ENCODE assay signal across 1 cellular context in genomic region chr1:51684776-51685175, GRCh38.
TF ChIP-seq lines count a peak whose summit lies in the region.

No MANE protein-coding gene starts in this region.

TF ChIP-seq in HepG2, 621 proteins besides CTCF, POLR2A, EP300 and RAD21 (continued from another document and continues in another):
- TF ChIP-seq PRDM15 (CRISPR knock-in tag; IDR thresholded peaks at IDR 0.05) (no peak), MXD1 (CRISPR knock-in tag; IDR thresholded peaks at IDR 0.05) (no peak), SUZ12 (IDR thresholded peaks at IDR 0.05; ENCODE audit: low read depth, low read length) (no peak), SSRP1 (CRISPR knock-in tag; IDR thresholded peaks at IDR 0.05) (no peak), ZNF543 (CRISPR knock-in tag; IDR thresholded peaks at IDR 0.05) (no peak), RXRB (CRISPR knock-in tag; IDR thresholded peaks at IDR 0.05; ENCODE audit: borderline replicate concordance) (0 out of 2 replicates have a peak, but pooled peaks have one; percentile 29), CEBPG (CRISPR knock-in tag; IDR thresholded peaks at IDR 0.05) (no peak), TIGD3 (CRISPR knock-in tag; IDR thresholded peaks at IDR 0.05; ENCODE audit: borderline replicate concordance) (no peak), TBP (CRISPR knock-in tag; IDR thresholded peaks at IDR 0.05) (no peak), ZC3H4 (CRISPR knock-in tag; IDR thresholded peaks at IDR 0.05; ENCODE audit: borderline replicate concordance) (no peak), THAP9 (CRISPR knock-in tag; IDR thresholded peaks at IDR 0.05; ENCODE audit: borderline replicate concordance) (no peak), ZC3H13 (CRISPR knock-in tag; IDR thresholded peaks at IDR 0.05) (no peak), TARDBP (CRISPR knock-in tag; IDR thresholded peaks at IDR 0.05) (peak; percentile 69; the same call in 1 of the 2 replicates), MED1 (CRISPR knock-in tag; IDR thresholded peaks at IDR 0.05) (0 out of 2 replicates have a peak, but pooled peaks have one; percentile 22), PTBP1 (IDR thresholded peaks at IDR 0.05; ENCODE audit: low read depth, low read length, poor library complexity, severe bottlenecking) (no peak), DDIT3 (CRISPR knock-in tag; IDR thresholded peaks at IDR 0.05) (no peak), ATF1 (CRISPR knock-in tag; IDR thresholded peaks at IDR 0.05) (peak; percentile 26; the same call in 1 of the 2 replicates), ZNF121 (CRISPR knock-in tag; IDR thresholded peaks at IDR 0.05) (no peak), KAT2B (IDR thresholded peaks at IDR 0.05; ENCODE audit: borderline replicate concordance, low read depth, low read length) (no peak), POLR2G (IDR thresholded peaks at IDR 0.05; ENCODE audit: low read depth, low read length) (no peak), ZSCAN20 (CRISPR knock-in tag; IDR thresholded peaks at IDR 0.05; ENCODE audit: borderline replicate concordance) (no peak), ZMYM4 (CRISPR knock-in tag; IDR thresholded peaks at IDR 0.05) (peak; percentile 29; the same call in 1 of the 2 replicates), RNF2 (conservative IDR thresholded peaks at IDR 0.05; ENCODE audit: low read depth) (no peak), HNF4A (CRISPR knock-in tag; IDR thresholded peaks at IDR 0.05) (peak; percentile 66), BCL3 (CRISPR knock-in tag; IDR thresholded peaks at IDR 0.05) (no peak), NR2F6 (IDR thresholded peaks at IDR 0.05) (0 out of 2 replicates have a peak, but pooled peaks have one; percentile 20), NR2F6 (CRISPR knock-in tag; IDR thresholded peaks at IDR 0.05) (peak; percentile 43; the same call in 1 of the 2 replicates), HOXA5 (CRISPR knock-in tag; IDR thresholded peaks at IDR 0.05) (0 out of 2 replicates have a peak, but pooled peaks have one; percentile 29), ZSCAN25 (CRISPR knock-in tag; IDR thresholded peaks at IDR 0.05) (peak; percentile 98), GATAD2A (CRISPR knock-in tag; IDR thresholded peaks at IDR 0.05) (peak; percentile 74), PITX1 (CRISPR knock-in tag; IDR thresholded peaks at IDR 0.05) (peak; percentile 31; the same call in 1 of the 2 replicates), SNAPC5 (CRISPR knock-in tag; IDR thresholded peaks at IDR 0.05; ENCODE audit: borderline replicate concordance) (no peak), KMT2A (CRISPR knock-in tag; IDR thresholded peaks at IDR 0.05) (no peak), HOXA3 (CRISPR knock-in tag; IDR thresholded peaks at IDR 0.05) (peak; percentile 41; the same call in 1 of the 2 replicates), STAG1 (CRISPR knock-in tag; IDR thresholded peaks at IDR 0.05) (no peak), ZNF260 (CRISPR knock-in tag; IDR thresholded peaks at IDR 0.05; ENCODE audit: borderline replicate concordance, low read depth) (no peak), DPF2 (CRISPR knock-in tag; IDR thresholded peaks at IDR 0.05; ENCODE audit: borderline replicate concordance, low read depth) (peak; percentile 47; the same call in 1 of the 2 replicates), CREBL2 (CRISPR knock-in tag; IDR thresholded peaks at IDR 0.05; ENCODE audit: borderline replicate concordance) (no peak), ADNP (CRISPR knock-in tag; IDR thresholded peaks at IDR 0.05) (0 out of 2 replicates have a peak, but pooled peaks have one; percentile 30), FOXO4 (CRISPR knock-in tag; conservative IDR thresholded peaks at IDR 0.05) (no peak), FOSL1 (CRISPR knock-in tag; IDR thresholded peaks at IDR 0.05; ENCODE audit: borderline replicate concordance) (no peak), NFAT5 (CRISPR knock-in tag; IDR thresholded peaks at IDR 0.05) (no peak), HNRNPK (IDR thresholded peaks at IDR 0.05; ENCODE audit: low read depth, low read length, poor library complexity, severe bottlenecking) (no peak), CHD4 (IDR thresholded peaks at IDR 0.05; ENCODE audit: borderline replicate concordance, low read length) (0 out of 2 replicates have a peak, but pooled peaks have one; percentile 17), ZNF362 (CRISPR knock-in tag; IDR thresholded peaks at IDR 0.05; ENCODE audit: borderline replicate concordance) (peak; percentile 91), RARA (CRISPR knock-in tag; IDR thresholded peaks at IDR 0.05) (peak; percentile 77)
